In the genomic region with DNA sequence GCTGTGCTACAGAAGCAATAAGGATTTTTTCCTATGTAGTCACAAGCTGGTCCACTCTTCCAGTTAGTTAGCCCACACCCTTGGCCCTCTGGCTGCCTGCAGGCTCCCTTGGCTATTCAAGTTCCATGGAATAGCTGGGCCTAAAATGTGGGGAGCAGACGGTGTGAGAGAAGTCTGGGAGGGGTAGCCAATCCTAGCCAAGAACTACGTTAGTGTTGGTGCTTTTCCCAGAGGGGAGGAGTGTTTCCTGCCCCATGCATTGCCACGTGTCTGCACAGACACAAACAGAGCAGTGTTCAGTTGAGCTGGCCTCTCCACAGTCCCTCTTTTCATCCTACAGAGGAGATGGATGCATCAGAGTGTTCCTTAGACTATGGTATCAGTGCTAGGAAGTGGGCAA, we compare ENCODE assay signal across 15 cellular contexts. TPM values are rescaled to one million over a fixed set of nuclear protein-coding genes. Genes with fewer than 3 reads are reported as not detected.
A peak's percentile ranks its signal among the peaks of the same experiment; 100 is the strongest.
DNase-seq lines count a peak whose midpoint lies in the region; ATAC-seq, FAIRE-seq and TF ChIP-seq lines count a peak whose summit lies in the region.
"Had no signal": no experiment of that assay in that cellular context is flagged by ENCODE, and none has a peak within 500 bp of the region (broad histone marks: within the 10 kb centered on the region; RNA-seq: fewer than 3 reads in every experiment).

No MANE protein-coding gene starts in this region.

- DNase-seq in MCF 10A (ENCODE audit: unreplicated experiment) (peak; percentile 68), breast epithelium (ENCODE audit: low spot score in 2 of 2) (no peak), endothelial cell of umbilical vein (ENCODE audit: low read depth, low spot score) (peak; percentile 70), medulla oblongata (ENCODE audit: extremely low spot score) (peak; percentile 98), aorta (peak in 1 of 2 donors; percentile 83), hepatocyte (ENCODE audit: low spot score) (no peak), NCI-H526 treated with DMSO at 0.1 percent for 48 hours (lab: John Stamatoyannopoulos, UW) (no peak)
- DNase-seq: activated CD4-positive, alpha-beta T cell treated with anti-CD3 and anti-CD28 coated beads for 1 hour; activated naive CD4-positive, alpha-beta T cell; NCI-H1930; stimulated activated CD4-positive, alpha-beta T cell treated with anti-CD3 and anti-CD28 coated beads, Interleukin-1b, Interleukin-23, amount 100 ng/mL, for 48 hours had no signal

- 0 to 5% methylated on average over 3 of the region's 3 CpGs for WGBS in aorta, 2 donors
- WGBS in hepatocyte (ENCODE audit: low lambda C conversion rate, missing lambda C conversion rate): 78% methylated on average over 3 of the region's 3 CpGs

- TF ChIP-seq POLR2A in breast epithelium (IDR thresholded peaks at IDR 0.05): no peak
- no peak for TF ChIP-seq POLR2A in endothelial cell of umbilical vein (IDR thresholded peaks at IDR 0.05; ENCODE audit: low read depth, low read length)

- H3K79me2 ChIP-seq in endothelial cell of umbilical vein (ENCODE audit: control insufficient read depth, insufficient read depth, low read length) (peaks cover 57% of the 10 kb centered on the region), hepatocyte (peaks cover 58% of the 10 kb centered on the region)

- CTCF ChIA-PET in MCF 10A (lab: Yijun Ruan, JAX) (interaction anchor here (0.6 to 43.4 kb wide), 10 partner anchors 15 to 266 kb away, joined by 3 to 1744 read pairs (median 4); no protein-coding TSS in a partner anchor), endothelial cell of umbilical vein (lab: Charles Lee) (interaction anchor here (0.7 to 2.0 kb wide), 13 partner anchors 9 to 122 kb away, joined by 3 to 13 read pairs (median 3); no protein-coding TSS in a partner anchor)

- peak overlapping the region in 1 of 2 donors; percentile 6 for H3K27ac ChIP-seq in breast epithelium
- H3K27ac ChIP-seq in endothelial cell of umbilical vein (ENCODE audit: insufficient read depth, low read depth, low read length): no peak overlapping the region
- peak overlapping the region in 1 of 2 donors; percentile 50 for H3K27ac ChIP-seq in aorta (ENCODE audit: low read depth in 1 of 2, low read length in 2 of 2)
- no peak overlapping the region for H3K27ac ChIP-seq in hepatocyte
- H3K27ac ChIP-seq: A549, esophagus muscularis mucosa had no signal

- H3K9me3 ChIP-seq in breast epithelium (peaks cover 9 to 14% of the 10 kb centered on the region in 2 donors), endothelial cell of umbilical vein (replicated peaks; ENCODE audit: control insufficient read depth, insufficient read depth, low read length) (no peaks in the 10 kb centered on the region), aorta (ENCODE audit: control insufficient read depth, low read length) (no peaks in the 10 kb centered on the region), hepatocyte (ENCODE audit: low read depth) (peaks cover 11% of the 10 kb centered on the region)

- H3K4me3 Mint-ChIP-seq in MCF 10A (ENCODE audit: unreplicated experiment): no peak overlapping the region

- no peaks in the 10 kb centered on the region for H3K9me3 Mint-ChIP-seq in MCF 10A (ENCODE audit: unreplicated experiment)

- H3K27me3 Mint-ChIP-seq in MCF 10A (ENCODE audit: insufficient read depth, unreplicated experiment): no peaks in the 10 kb centered on the region

- H3K36me3 Mint-ChIP-seq in MCF 10A (ENCODE audit: insufficient read depth, unreplicated experiment): peaks cover 8% of the 10 kb centered on the region

- H3K4me1 ChIP-seq in breast epithelium (peaks cover 0 to 4% of the 10 kb centered on the region in 2 donors), endothelial cell of umbilical vein (ENCODE audit: control insufficient read depth, extremely low read depth, insufficient read depth, low read length) (peaks cover 41% of the 10 kb centered on the region), aorta (ENCODE audit: control insufficient read depth in 1 of 2, insufficient read depth in 2 of 2, low read length in 2 of 2) (peaks cover 4 to 25% of the 10 kb centered on the region in 2 donors), hepatocyte (ENCODE audit: insufficient read depth) (peaks cover 5% of the 10 kb centered on the region)

- dilution Hi-C loops in endothelial cell of umbilical vein (cut with MboI; ENCODE audit: extremely low pct_ligation_motif_present, low sequenced_read_pairs): no loop called here

- BruUV-seq in MCF 10A (replicated peaks; lab: Mats Ljungman, UMichigan) (no TSS peak), endothelial cell of umbilical vein (replicated peaks; lab: Mats Ljungman, UMichigan) (no TSS peak)

- POLR2A ChIA-PET in MCF 10A (lab: Yijun Ruan, JAX): interaction anchor here (0.6 to 1.6 kb wide), 7 partner anchors 8 to 55 kb away, joined by 3 to 5 read pairs (median 3); no protein-coding TSS in a partner anchor
- POLR2A ChIA-PET in endothelial cell of umbilical vein (lab: Charles Lee): no interaction called here

- H3K36me3 ChIP-seq in breast epithelium (no peaks in the 10 kb centered on the region), endothelial cell of umbilical vein (ENCODE audit: control insufficient read depth in 2 of 2, extremely low read depth in 1 of 2, insufficient read depth in 2 of 2, low read length in 2 of 2) (peaks cover 0 to 2% of the 10 kb centered on the region in 2 experiments), aorta (ENCODE audit: control insufficient read depth in 1 of 2, insufficient read depth in 2 of 2, low read length in 1 of 2) (no peaks in the 10 kb centered on the region), hepatocyte (replicated peaks; ENCODE audit: insufficient read depth, low read depth) (no peaks in the 10 kb centered on the region)
- H3K36me3 ChIP-seq: esophagus muscularis mucosa had no signal

- TF ChIP-seq CTCF in MCF 10A (IDR thresholded peaks at IDR 0.05; ENCODE audit: unreplicated experiment): no peak
- TF ChIP-seq CTCF in breast epithelium (IDR thresholded peaks at IDR 0.05): no peak
- TF ChIP-seq CTCF in endothelial cell of umbilical vein (IDR thresholded peaks at IDR 0.05; ENCODE audit: extremely low read depth in 1 of 2, insufficient read depth in 1 of 2, low read depth in 1 of 2, low read length in 2 of 2): no peak
- no peak for TF ChIP-seq CTCF in hepatocyte (IDR thresholded peaks at IDR 0.05; ENCODE audit: poor library complexity)

- H3K9me1 ChIP-seq in endothelial cell of umbilical vein (replicated peaks; ENCODE audit: control insufficient read depth, extremely low read depth, insufficient read depth, low read length): no peaks in the 10 kb centered on the region

- intact Hi-C loops in MCF 10A (cut with micrococcal nuclease): no loop called here
- intact Hi-C loops in breast epithelium (cut with DNase I; ENCODE audit: low total_unique reads): no loop called here
- intact Hi-C loops in endothelial cell of umbilical vein (cut with micrococcal nuclease): loop anchor here (1.0 kb wide), 1 partner anchor 9 kb away; no protein-coding TSS in a partner anchor
- intact Hi-C loops in aorta (cut with DNase I): no loop called here

- H3K4me3 ChIP-seq in breast epithelium (no peak overlapping the region), endothelial cell of umbilical vein (replicated peaks in 1 of 3; ENCODE audit: insufficient read depth in 1 of 3, low read depth in 1 of 3, low read length in 3 of 3) (no peak overlapping the region), aorta (ENCODE audit: low read length in 2 of 2) (no peak overlapping the region), hepatocyte (no peak overlapping the region)
- H3K4me3 ChIP-seq: A549, esophagus muscularis mucosa had no signal

- H3K27me3 ChIP-seq in breast epithelium (no peaks in the 10 kb centered on the region), endothelial cell of umbilical vein (ENCODE audit: control insufficient read depth in 2 of 2, insufficient read depth in 2 of 2, low read length in 2 of 2) (no peaks in the 10 kb centered on the region), aorta (ENCODE audit: control insufficient read depth in 1 of 2, insufficient read depth in 2 of 2, low read length in 1 of 2) (no peaks in the 10 kb centered on the region), hepatocyte (no peaks in the 10 kb centered on the region)
- H3K27me3 ChIP-seq: esophagus muscularis mucosa had no signal

- H3K4me1 Mint-ChIP-seq in MCF 10A (ENCODE audit: insufficient read depth, unreplicated experiment): peaks cover 44% of the 10 kb centered on the region

- ATAC-seq in aorta (ENCODE audit: low FRiP score) (peak; percentile 90), HG02884 (IDR thresholded peaks at IDR 0.05; ENCODE audit: unreplicated experiment) (no peak)
- ATAC-seq: A549 had no signal

- no peak overlapping the region for H3K9ac ChIP-seq in endothelial cell of umbilical vein (replicated peaks; ENCODE audit: extremely low read depth, insufficient read depth, low read length)

- H2AFZ ChIP-seq in endothelial cell of umbilical vein (ENCODE audit: low read depth, low read length): no peak overlapping the region
- no peak overlapping the region for H2AFZ ChIP-seq in hepatocyte

- FAIRE-seq in endothelial cell of umbilical vein (lab: Jason Lieb, UNC): peak; percentile 12
- FAIRE-seq: A549, GM19239 had no signal

- H3K27ac Mint-ChIP-seq in MCF 10A (ENCODE audit: low read depth, unreplicated experiment): peak overlapping the region; percentile 12

- no peak overlapping the region for H3K4me2 ChIP-seq in endothelial cell of umbilical vein (ENCODE audit: insufficient read depth, low read length)
- H3K4me2 ChIP-seq in hepatocyte: no peak overlapping the region
- H3K4me2 ChIP-seq: A549 had no signal

- H3K9me2 ChIP-seq in hepatocyte (replicated peaks; ENCODE audit: insufficient read depth): no peaks in the 10 kb centered on the region

- H4K20me1 ChIP-seq in endothelial cell of umbilical vein (replicated peaks; ENCODE audit: control insufficient read depth, extremely low read depth, insufficient read depth, low read length): no peaks in the 10 kb centered on the region
- no peaks in the 10 kb centered on the region for H4K20me1 ChIP-seq in hepatocyte (ENCODE audit: insufficient read depth, poor library complexity, severe bottlenecking)

RNA-seq across cellular contexts. Expression of a gene that starts 59.0 kb away (rescaled TPM):
- total RNA-seq in MCF 10A (2022) (112 and 117 TPM in 2 replicates), breast epithelium (10 to 100 TPM; 15.2 to 21.3 (median 18.1) TPM), endothelial cell of umbilical vein (104 and 114 TPM in 2 replicates), aorta (10 to 100 TPM; 36.6 to 45.0 TPM), hepatocyte (25.8 and 29.4 TPM in 2 replicates)
- polyA plus RNA-seq in endothelial cell of umbilical vein (53.4 and 74.6 TPM in 2 replicates), aorta (10 to 100 TPM; 12.0 to 27.7 TPM), hepatocyte (41.2 and 45.2 TPM in 2 replicates)
- 45.5 and 50.1 TPM in 2 replicates for polyA plus RNA-seq in endothelial cell of umbilical vein (2011; cell fraction: cytosol; rRNA removed)
- polyA plus RNA-seq in endothelial cell of umbilical vein (2011; cell fraction: nucleus; rRNA removed): 107 and 131 TPM in 2 replicates
- 44.5 and 54.7 TPM in 2 replicates for polyA plus RNA-seq in endothelial cell of umbilical vein (2012)
- polyA minus RNA-seq in endothelial cell of umbilical vein: 110 and 137 TPM in 2 replicates
- 61.2 TPM for polyA minus RNA-seq in endothelial cell of umbilical vein (2011; cell fraction: cytosol; rRNA and poly(A)+ RNA removed)
- 56.8 and 85.5 TPM in 2 replicates for polyA minus RNA-seq in endothelial cell of umbilical vein (2011; cell fraction: nucleus; rRNA and poly(A)+ RNA removed)

Comparison
In these comparisons a context has a peak if more than half of its experiments do, and no peak if none do; other contexts are left out.
1. DNase-seq: peak in MCF 10A (single experiment), endothelial cell of umbilical vein (single experiment) and medulla oblongata (single experiment); none in breast epithelium (0 of 2), hepatocyte (single experiment) and NCI-H526 treated with DMSO at 0.1 percent for 48 hours (single experiment).